Comparison of ENCODE assay signal across 27 cellular contexts in the genomic region with DNA sequence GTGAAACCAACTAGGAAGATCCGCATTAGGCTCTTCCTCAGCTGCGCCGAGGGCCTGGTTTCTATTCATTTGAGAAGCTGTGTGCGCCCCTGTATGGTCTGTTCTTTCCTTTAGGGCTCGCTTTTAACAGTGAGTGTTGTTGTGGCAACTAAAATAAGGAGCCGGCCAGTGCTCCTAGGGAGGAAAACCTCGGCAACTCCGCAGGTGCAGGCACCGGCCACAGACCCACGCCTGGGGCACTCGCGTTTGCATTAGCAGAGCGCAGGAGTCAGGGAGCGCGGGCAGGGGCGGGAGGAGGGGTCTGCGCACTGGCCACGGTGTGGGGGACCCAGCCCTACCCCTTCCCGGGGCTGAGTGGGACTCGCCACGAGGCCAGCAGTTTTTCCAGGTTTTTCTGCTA. TPM values are rescaled to one million over a fixed set of nuclear protein-coding genes. Genes with fewer than 3 reads are reported as not detected.
DNase-seq lines count a peak whose midpoint lies in the region; ATAC-seq lines count a peak whose summit lies in the region.
"Had no signal": no experiment of that assay in that cellular context is flagged by ENCODE, and none has a peak within 500 bp of the region (broad histone marks: within the 10 kb centered on the region; RNA-seq: fewer than 3 reads in every experiment).

No MANE protein-coding gene starts in this region.

- H3K9me3 ChIP-seq in HUES48 (ENCODE audit: control insufficient read depth, insufficient read depth, low read length) (no peaks in the 10 kb centered on the region), ectodermal cell (ENCODE audit: control insufficient read depth, low read length) (peaks cover 3% of the 10 kb centered on the region)
- H3K9me3 ChIP-seq: SJCRH30, testis had no signal

- H3K27me3 ChIP-seq in HUES48 (ENCODE audit: control insufficient read depth, insufficient read depth, low read length) (no peaks in the 10 kb centered on the region), ectodermal cell (ENCODE audit: control insufficient read depth, insufficient read depth, low read length, poor library complexity, severe bottlenecking) (no peaks in the 10 kb centered on the region)
- H3K27me3 ChIP-seq: BLaER1, breast epithelium, right atrium auricular region, SJCRH30, testis had no signal

- POLR2A ChIA-PET in naive thymus-derived CD8-positive, alpha-beta T cell (lab: Charles Lee), result no interaction called here

- WGBS in ectodermal cell, 2 experiments, result 14 to 16% methylated on average over 21 of the region's 21 CpGs

- peak overlapping the region; percentile 88 for H3K27ac ChIP-seq in HUES48 (ENCODE audit: low read depth, low read length)
- H3K27ac ChIP-seq in ectodermal cell (ENCODE audit: insufficient read depth, low read depth, low read length, poor library complexity, severe bottlenecking), result peak overlapping the region; percentile 56
- H3K27ac ChIP-seq: BLaER1, breast epithelium, epithelial cell of prostate, lower lobe of right lung, right atrium auricular region, SJCRH30, testis had no signal

- H3K4me1 ChIP-seq in HUES48 (ENCODE audit: control insufficient read depth, insufficient read depth, low read length) (peaks cover 31% of the 10 kb centered on the region), ectodermal cell (ENCODE audit: control insufficient read depth, insufficient read depth, low read length) (peaks cover 40% of the 10 kb centered on the region)
- H3K4me1 ChIP-seq: BLaER1, breast epithelium, lower lobe of right lung, right atrium auricular region, SJCRH30, testis had no signal

- no peak overlapping the region for H3K27ac Mint-ChIP-seq in naive thymus-derived CD8-positive, alpha-beta T cell
- H3K27ac Mint-ChIP-seq: activated naive CD4-positive, alpha-beta T cell treated with anti-CD3 and anti-CD28 coated beads, Interleukin-2, amount 10 ng/mL, durations not matched to agents 7 days and 5 days; activated T-helper 17 cell treated with anti-CD3 and anti-CD28 coated beads, Interleukin-2, amount 50 U/mL, for 72 hours; IgD-negative memory B cell; nephron had no signal

- peaks cover 6% of the 10 kb centered on the region for H3K36me3 ChIP-seq in HUES48 (ENCODE audit: control insufficient read depth, insufficient read depth, low read length)
- H3K36me3 ChIP-seq in ectodermal cell (ENCODE audit: control insufficient read depth, insufficient read depth, low read length), result peaks cover 2% of the 10 kb centered on the region
- H3K36me3 ChIP-seq: breast epithelium, SJCRH30 had no signal

- H3K27me3 Mint-ChIP-seq in naive thymus-derived CD8-positive, alpha-beta T cell, result no peaks in the 10 kb centered on the region
- H3K27me3 Mint-ChIP-seq: activated naive CD4-positive, alpha-beta T cell treated with anti-CD3 and anti-CD28 coated beads, Interleukin-2, amount 10 ng/mL, durations not matched to agents 7 days and 5 days; activated T-helper 17 cell treated with anti-CD3 and anti-CD28 coated beads, Interleukin-2, amount 50 U/mL, for 72 hours; IgD-negative memory B cell had no signal

- no peak overlapping the region for H3K4me3 Mint-ChIP-seq in naive thymus-derived CD8-positive, alpha-beta T cell
- H3K4me3 Mint-ChIP-seq: activated naive CD4-positive, alpha-beta T cell treated with anti-CD3 and anti-CD28 coated beads, Interleukin-2, amount 10 ng/mL, durations not matched to agents 7 days and 5 days; activated T-helper 17 cell treated with anti-CD3 and anti-CD28 coated beads, Interleukin-2, amount 50 U/mL, for 72 hours; IgD-negative memory B cell; nephron had no signal

- H3K9me3 Mint-ChIP-seq in naive thymus-derived CD8-positive, alpha-beta T cell, result peaks cover 0 to 33% (median 11%) of the 10 kb centered on the region in 9 donors

- DNase-seq in iPS-NIHi11 (ENCODE audit: low spot score), result peak; percentile 17
- peak; percentile 16 for DNase-seq in retina
- DNase-seq in KBM-7, result no peak
- no peak for DNase-seq in naive thymus-derived CD8-positive, alpha-beta T cell
- no peak for DNase-seq in 8988T
- DNase-seq: activated CD4-positive, alpha-beta T cell treated with anti-CD3 and anti-CD28 coated beads for 48 hours; activated naive CD4-positive, alpha-beta T cell treated with anti-CD3 and anti-CD28 coated beads, Interleukin-2, amount 10 ng/mL, durations not matched to agents 7 days and 5 days; amygdala; effector CD4-positive, alpha-beta T cell; lower lobe of right lung; mucosa of descending colon; NCI-H1694 treated with DMSO at 0.1 percent for 48 hours; NCI-H446; SJCRH30; small intestine; stimulated activated naive CD4-positive, alpha-beta T cell treated with Interleukin-2 at 50 U/mL for 16 hours; T-helper 9 cell; testis had no signal

- peak overlapping the region; percentile 11; the same call in 1 of the 2 replicates for H3K4me3 ChIP-seq in HUES48 (ENCODE audit: low read depth, low read length)
- H3K4me3 ChIP-seq in ectodermal cell (ENCODE audit: insufficient read depth, low read depth, low read length), result no peak overlapping the region
- H3K4me3 ChIP-seq: BLaER1, breast epithelium, lower lobe of right lung, mucosa of descending colon, right atrium auricular region, SJCRH30, testis had no signal

- peaks cover 16 to 71% (median 68%) of the 10 kb centered on the region in 3 donors for H3K36me3 Mint-ChIP-seq in naive thymus-derived CD8-positive, alpha-beta T cell

- in situ Hi-C loops in KBM-7 (cut with MboI; ENCODE audit: low pct_unique_long_range_greater_than_20kb, low sequenced_read_pairs), result no loop called here

- peaks cover 0 to 2% (median 0%) of the 10 kb centered on the region in 4 donors for H3K4me1 Mint-ChIP-seq in naive thymus-derived CD8-positive, alpha-beta T cell
- H3K4me1 Mint-ChIP-seq: activated naive CD4-positive, alpha-beta T cell treated with anti-CD3 and anti-CD28 coated beads, Interleukin-2, amount 10 ng/mL, durations not matched to agents 7 days and 5 days; IgD-negative memory B cell had no signal

- no peak for ATAC-seq in naive thymus-derived CD8-positive, alpha-beta T cell
- ATAC-seq: activated T-helper 17 cell treated with anti-CD3 and anti-CD28 coated beads, Interleukin-2, amount 50 U/mL, for 72 hours; lower lobe of right lung; mucosa of descending colon had no signal

- no peak overlapping the region for H3K9ac ChIP-seq in HUES48 (ENCODE audit: low read depth, low read length)
- H3K9ac ChIP-seq: BLaER1 had no signal

RNA-seq across cellular contexts. Expression of a gene that starts 50.5 kb away (rescaled TPM):
- 43.2 TPM for polyA plus RNA-seq in ectodermal cell (2013, experiment 1 of 4)
- 41.4 TPM for polyA plus RNA-seq in ectodermal cell (2013, experiment 2 of 4)
- polyA plus RNA-seq in ectodermal cell (2013, experiment 3 of 4), result 33.2 TPM
- 36.3 TPM for polyA plus RNA-seq in ectodermal cell (2013, experiment 4 of 4)
- total RNA-seq in naive thymus-derived CD8-positive, alpha-beta T cell, result 10 to 100 TPM; 29.4 to 29.9 TPM
- polyA plus RNA-seq in naive thymus-derived CD8-positive, alpha-beta T cell, result 1 to 10 TPM; 6.7 to 9.3 (median 9.2) TPM

Comparison
In these comparisons a context has a peak if more than half of its experiments do, and no peak if none do; other contexts are left out.
1. DNase-seq: peak in iPS-NIHi11 (single experiment) and retina (single experiment); none in KBM-7 (single experiment), naive thymus-derived CD8-positive, alpha-beta T cell (0 of 10) and 8988T (single experiment).